In genomic region chr10:22341190-22341935, GRCh38 we compare ENCODE assay signal across 8 cellular contexts. TPM values are rescaled to one million over a fixed set of nuclear protein-coding genes. Genes with fewer than 3 reads are reported as not detected.
DNase-seq lines count a peak whose midpoint lies in the region; ATAC-seq, FAIRE-seq and TF ChIP-seq lines count a peak whose summit lies in the region.

No MANE protein-coding gene starts in this region.

- ATAC-seq in GM21619 (IDR thresholded peaks at IDR 0.05; ENCODE audit: unreplicated experiment), result peak; percentile 20

- peak; percentile 41 for DNase-seq in LoVo (ENCODE audit: low spot score)
- no peak for DNase-seq in bronchial epithelial cell (ENCODE audit: low read depth)
- DNase-seq in medulla oblongata (ENCODE audit: extremely low spot score), result peak; percentile 61
- DNase-seq in tibial nerve (ENCODE audit: low spot score in 2 of 2), result no peak
- no peak for DNase-seq in activated gamma-delta T cell treated with Interleukin-2 at 50 U/mL for 16 hours
- no peak for DNase-seq in midbrain (lab: John Stamatoyannopoulos, UW)

- TF ChIP-seq CTCF in bronchial epithelial cell (IDR thresholded peaks at IDR 0.05; ENCODE audit: insufficient read depth, low read length, severe bottlenecking) (no peak), tibial nerve (IDR thresholded peaks at IDR 0.05) (no peak)

- TF ChIP-seq EP300 in tibial nerve (IDR thresholded peaks at IDR 0.05), result no peak

- no peaks in the 10 kb centered on the region for H3K36me3 ChIP-seq in ES-I3 (ENCODE audit: insufficient read depth, low read length)
- no peaks in the 10 kb centered on the region for H3K36me3 ChIP-seq in bronchial epithelial cell (ENCODE audit: control insufficient read depth, insufficient read depth, low read length)
- no peaks in the 10 kb centered on the region for H3K36me3 ChIP-seq in tibial nerve

- WGBS in tibial nerve, 2 donors, result 4 to 11% methylated on average over 17 to 40 of the region's 40 CpGs

- H3K4me3 ChIP-seq in bronchial epithelial cell (ENCODE audit: low read depth, low read length), result peak overlapping the region; percentile 73
- peak overlapping the region; percentile 72 to 96 (median 84) for H3K4me3 ChIP-seq in tibial nerve

- H3K4me1 ChIP-seq in ES-I3 (ENCODE audit: insufficient read depth, low read length), result no peaks in the 10 kb centered on the region
- H3K4me1 ChIP-seq in tibial nerve, result peaks cover 0 to 31% (median 12%) of the 10 kb centered on the region in 4 donors

- TF ChIP-seq POLR2A in tibial nerve (IDR thresholded peaks at IDR 0.05), result no peak

- H3K27me3 ChIP-seq in bronchial epithelial cell (ENCODE audit: control insufficient read depth, insufficient read depth, low read length), result peaks cover 55% of the 10 kb centered on the region
- peaks cover 34 to 84% of the 10 kb centered on the region in 2 donors for H3K27me3 ChIP-seq in tibial nerve

- H3K9ac ChIP-seq in ES-I3 (ENCODE audit: low read depth, low read length), result peak overlapping the region; percentile 83; the same call in 1 of the 2 replicates

- H3K9me3 ChIP-seq in ES-I3 (ENCODE audit: control insufficient read depth, insufficient read depth, low read length), result no peaks in the 10 kb centered on the region
- no peaks in the 10 kb centered on the region for H3K9me3 ChIP-seq in tibial nerve

- H3K27ac ChIP-seq in tibial nerve, result peak overlapping the region; percentile 94 to 97 (median 95)

- no peak for FAIRE-seq in bronchial epithelial cell (lab: Jason Lieb, UNC)

RNA-seq across cellular contexts. Expression of gene SPAG6, which starts 3.9 kb away (rescaled TPM):
- total RNA-seq in bronchial epithelial cell, result not detected in 2 replicates
- total RNA-seq in tibial nerve, result not detected

RNA-seq across cellular contexts. Expression of gene BMI1, which starts 20.5 kb away (rescaled TPM):
- total RNA-seq in bronchial epithelial cell (20.4 and 35.5 TPM in 2 replicates), tibial nerve (100 to 1,000 TPM in 1 of 4 donors, 10 to 100 TPM in 3; 60.8 to 109 (median 67.8) TPM)

RNA-seq across cellular contexts. Expression of gene COMMD3, which starts 25.2 kb away (rescaled TPM):
- total RNA-seq in bronchial epithelial cell (32.9 and 37.3 TPM in 2 replicates), tibial nerve (10 to 100 TPM; 17.2 to 28.2 (median 23.8) TPM)

Comparison
In these comparisons a context has a peak if more than half of its experiments do, and no peak if none do; other contexts are left out.
1. DNase-seq: peak in LoVo (single experiment) and medulla oblongata (single experiment); none in bronchial epithelial cell (single experiment), tibial nerve (0 of 2), activated gamma-delta T cell treated with Interleukin-2 at 50 U/mL for 16 hours (single experiment) and midbrain (single experiment).